In the genomic region with DNA sequence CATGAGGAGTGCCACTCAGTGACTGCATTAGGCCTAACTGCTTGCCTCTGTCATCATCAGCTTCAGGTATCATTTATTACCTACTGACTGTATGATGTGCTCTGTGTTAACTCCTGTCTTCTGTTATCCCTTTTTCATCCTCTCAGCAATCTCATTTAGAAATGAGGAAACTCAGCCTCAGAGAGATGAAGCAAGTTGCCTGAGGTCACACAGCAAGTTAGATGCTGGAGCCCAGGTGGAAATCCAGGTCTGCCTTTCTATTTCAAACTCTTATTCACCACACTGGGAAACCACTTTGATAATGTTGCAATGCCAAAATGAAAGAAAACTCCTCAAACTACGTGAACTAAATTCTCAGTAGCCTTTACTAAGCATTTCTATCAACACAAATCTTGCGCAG, we compare ENCODE assay signal across 11 cellular contexts. TPM values are rescaled to one million over a fixed set of nuclear protein-coding genes. Genes with fewer than 3 reads are reported as not detected.
A peak's percentile ranks its signal among the peaks of the same experiment; 100 is the strongest.
DNase-seq lines count a peak whose midpoint lies in the region; ATAC-seq and TF ChIP-seq lines count a peak whose summit lies in the region.
"Had no signal": no experiment of that assay in that cellular context is flagged by ENCODE, and none has a peak within 500 bp of the region (broad histone marks: within the 10 kb centered on the region; RNA-seq: fewer than 3 reads in every experiment).

No MANE protein-coding gene starts in this region.

- H3K27ac Mint-ChIP-seq in CD4-positive, alpha-beta T cell = no peak overlapping the region

- H3K36me3 ChIP-seq in HAP-1 (replicated peaks) = peaks cover 20% of the 10 kb centered on the region
- peaks cover 29% of the 10 kb centered on the region for H3K36me3 ChIP-seq in PC-9 (ENCODE audit: low read depth)
- no peaks in the 10 kb centered on the region for H3K36me3 ChIP-seq in fibroblast of lung (ENCODE audit: control insufficient read depth, insufficient read depth, low read length)
- no peaks in the 10 kb centered on the region for H3K36me3 ChIP-seq in rectal smooth muscle tissue (ENCODE audit: control insufficient read depth, insufficient read depth, low read length)

- CTCF ChIA-PET in PC-9 (lab: Charles Lee) = no interaction called here
- CTCF ChIA-PET in CD4-positive, alpha-beta T cell (lab: Charles Lee) = no interaction called here

- no peak for DNase-seq in HAP-1 (ENCODE audit: low spot score in 2 of 2)
- DNase-seq in PC-9 = no peak
- no peak for DNase-seq in fibroblast of lung (ENCODE audit: low read depth in 2 of 2)
- no peak for DNase-seq in CD4-positive, alpha-beta T cell
- no peak for DNase-seq in activated T-cell treated with anti-CD3 and anti-CD28 coated beads for 4 hours
- no peak for DNase-seq in DMS79 (lab: John Stamatoyannopoulos, UW)
- no peak for DNase-seq in NCI-H146 treated with DMSO at 0.1 percent for 48 hours (lab: John Stamatoyannopoulos, UW; ENCODE audit: unreplicated experiment)
- DNase-seq: activated gamma-delta T cell, NCI-H774 had no signal

- H3K9ac ChIP-seq in fibroblast of lung (ENCODE audit: insufficient read depth, low read length) (no peak overlapping the region), rectal smooth muscle tissue (ENCODE audit: low read length) (no peak overlapping the region)

- TF ChIP-seq CTCF in PC-9 (conservative IDR thresholded peaks at IDR 0.05) = no peak
- TF ChIP-seq CTCF in fibroblast of lung (conservative IDR thresholded peaks at IDR 0.05 in 1 of 2, IDR thresholded peaks at IDR 0.05 in 1 of 2; ENCODE audit: low read depth in 1 of 2, low read length in 2 of 2) = no peak
- no peak for TF ChIP-seq CTCF in CD4-positive, alpha-beta T cell (IDR thresholded peaks at IDR 0.05)

- intact Hi-C loops in PC-9 (cut with micrococcal nuclease; ENCODE audit: unreplicated experiment) = no loop called here
- intact Hi-C loops in CD4-positive, alpha-beta T cell (cut with DNase I, micrococcal nuclease) = no loop called here

- peaks cover 53% of the 10 kb centered on the region for H3F3A ChIP-seq in PC-9 (ENCODE audit: insufficient read depth, low read depth)

- H3K27ac ChIP-seq in PC-9 = peak overlapping the region; percentile 86
- H3K27ac ChIP-seq in fibroblast of lung (ENCODE audit: insufficient read depth, low read length) = no peak overlapping the region
- H3K27ac ChIP-seq in rectal smooth muscle tissue (ENCODE audit: low read depth, low read length) = no peak overlapping the region
- no peak overlapping the region for H3K27ac ChIP-seq in CD4-positive, alpha-beta T cell (ENCODE audit: low read depth, low read length)

- peaks cover 64% of the 10 kb centered on the region for H3K27me3 Mint-ChIP-seq in CD4-positive, alpha-beta T cell

- H2AFZ ChIP-seq in PC-9 (no peak overlapping the region), fibroblast of lung (ENCODE audit: low read length) (no peak overlapping the region)

- H3K36me3 Mint-ChIP-seq in CD4-positive, alpha-beta T cell (ENCODE audit: low read depth) = no peaks in the 10 kb centered on the region

- POLR2A ChIA-PET in PC-9 (lab: Charles Lee; ENCODE audit: unreplicated experiment) = no interaction called here
- POLR2A ChIA-PET in CD4-positive, alpha-beta T cell (lab: Charles Lee) = no interaction called here

- no peaks in the 10 kb centered on the region for H4K20me1 ChIP-seq in PC-9 (ENCODE audit: insufficient read depth)
- no peaks in the 10 kb centered on the region for H4K20me1 ChIP-seq in fibroblast of lung (ENCODE audit: control insufficient read depth, extremely low read depth, insufficient read depth, low read length)

- H3K27me3 ChIP-seq in HAP-1 (ENCODE audit: low read depth) (no peaks in the 10 kb centered on the region), PC-9 (ENCODE audit: insufficient read depth, low read depth) (no peaks in the 10 kb centered on the region), fibroblast of lung (ENCODE audit: control insufficient read depth, insufficient read depth, low read length) (no peaks in the 10 kb centered on the region), rectal smooth muscle tissue (ENCODE audit: control insufficient read depth, insufficient read depth, low read length) (no peaks in the 10 kb centered on the region)
- peaks cover 41% of the 10 kb centered on the region for H3K27me3 ChIP-seq in CD4-positive, alpha-beta T cell (ENCODE audit: control insufficient read depth, insufficient read depth, low read length)

- H3K4me1 Mint-ChIP-seq in CD4-positive, alpha-beta T cell (ENCODE audit: low read depth) = peaks cover 5% of the 10 kb centered on the region

- H3K9me3 ChIP-seq in HAP-1 = no peaks in the 10 kb centered on the region
- H3K9me3 ChIP-seq in PC-9 (ENCODE audit: insufficient read depth, low read depth) = no peaks in the 10 kb centered on the region
- no peaks in the 10 kb centered on the region for H3K9me3 ChIP-seq in fibroblast of lung (ENCODE audit: control insufficient read depth, insufficient read depth, low read depth, low read length)
- H3K9me3 ChIP-seq in CD4-positive, alpha-beta T cell (ENCODE audit: control insufficient read depth, low read length) = no peaks in the 10 kb centered on the region

- H3K4me2 ChIP-seq in PC-9 = peak overlapping the region; percentile 91
- peak overlapping the region; percentile 99 for H3K4me2 ChIP-seq in fibroblast of lung (ENCODE audit: extremely low read depth, insufficient read depth, low read length)

- H3K4me3 ChIP-seq in HAP-1 = peak overlapping the region; percentile 42
- H3K4me3 ChIP-seq in PC-9 = peak overlapping the region; percentile 84
- H3K4me3 ChIP-seq in fibroblast of lung (replicated peaks in 1 of 4; ENCODE audit: control extremely low read depth in 1 of 4, insufficient read depth in 1 of 4, low read depth in 3 of 4, low read length in 4 of 4) = peak overlapping the region in 1 of 4 experiments; percentile 72
- peak overlapping the region; percentile 39 for H3K4me3 ChIP-seq in rectal smooth muscle tissue (ENCODE audit: low read length)
- H3K4me3 ChIP-seq: K562 had no signal

- peaks cover 30% of the 10 kb centered on the region for H3K79me2 ChIP-seq in PC-9 (ENCODE audit: low read depth)
- no peaks in the 10 kb centered on the region for H3K79me2 ChIP-seq in fibroblast of lung (ENCODE audit: control insufficient read depth, insufficient read depth, low read length)

- H3K9me2 ChIP-seq in PC-9 (ENCODE audit: insufficient read depth) = no peaks in the 10 kb centered on the region

- ATAC-seq in CD4-positive, alpha-beta T cell (ENCODE audit: poor library complexity) = no peak
- ATAC-seq: K562 had no signal

- in situ Hi-C loops in HAP-1 (cut with MboI; ENCODE audit: low sequenced_read_pairs) = no loop called here

- no TSS peak for BruUV-seq in PC-9 (replicated peaks; lab: Mats Ljungman, UMichigan)

- H3K4me1 ChIP-seq in HAP-1 = peaks cover 37% of the 10 kb centered on the region
- H3K4me1 ChIP-seq in PC-9 (replicated peaks; ENCODE audit: insufficient read depth) = peaks cover 34% of the 10 kb centered on the region
- peaks cover 3% of the 10 kb centered on the region for H3K4me1 ChIP-seq in fibroblast of lung (ENCODE audit: control insufficient read depth, extremely low read depth, insufficient read depth, low read length)
- no peaks in the 10 kb centered on the region for H3K4me1 ChIP-seq in rectal smooth muscle tissue (ENCODE audit: control insufficient read depth, insufficient read depth, low read length)

- no peak overlapping the region for H3K4me3 Mint-ChIP-seq in CD4-positive, alpha-beta T cell

- no peaks in the 10 kb centered on the region for H3K9me3 Mint-ChIP-seq in CD4-positive, alpha-beta T cell

RNA-seq across cellular contexts. Expression of gene FERMT1, which starts 1.3 kb away (rescaled TPM):
- total RNA-seq in PC-9 (2021) (18.2 and 20.6 TPM in 2 replicates), fibroblast of lung (3.3 and 6.8 TPM in 2 replicates)
- polyA plus RNA-seq in fibroblast of lung = 4.6 and 8.1 TPM in 2 replicates
- polyA plus RNA-seq in fibroblast of lung (2012) = 3.2 and 5.9 TPM in 2 replicates
- 3.0 and 23.1 TPM in 2 replicates for polyA minus RNA-seq in fibroblast of lung (ENCODE audit: low replicate concordance)
- total RNA-seq in CD4-positive, alpha-beta T cell = not detected
- polyA plus RNA-seq: K562 had no signal
